In the genomic region with DNA sequence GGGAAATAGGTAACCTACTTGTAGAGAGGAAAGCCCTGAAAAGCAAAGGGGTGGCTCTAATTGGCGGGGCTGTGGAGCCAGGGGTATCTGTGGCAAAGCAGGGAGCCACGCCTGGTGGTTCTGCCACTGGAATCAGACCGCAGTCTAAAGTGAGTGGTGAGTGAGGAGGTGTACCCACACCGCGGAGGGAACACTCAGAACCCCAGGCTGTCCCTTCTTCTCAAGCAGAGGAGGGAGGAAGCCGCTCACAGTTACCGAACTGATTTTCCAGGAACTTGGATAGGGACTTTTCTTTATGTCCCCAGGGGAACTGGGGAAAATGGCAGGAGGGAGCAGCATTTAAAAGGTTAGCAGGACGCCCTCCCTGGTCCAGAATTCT, we compare ENCODE assay signal across 17 cellular contexts.
DNase-seq lines count a peak whose midpoint lies in the region; ATAC-seq, FAIRE-seq and TF ChIP-seq lines count a peak whose summit lies in the region.
"Had no signal": no experiment of that assay in that cellular context is flagged by ENCODE, and none has a peak within 500 bp of the region (broad histone marks: within the 10 kb centered on the region; RNA-seq: fewer than 3 reads in every experiment).

No MANE protein-coding gene starts in this region.

- no peaks in the 10 kb centered on the region; a peak in 2 of 22 replicates for H4K20me1 ChIP-seq in BLaER1 treated with 17β-estradiol and CSF1 and Interleukin-3, amounts not matched to agents 10 nM and 100 nM

- ATAC-seq in lower lobe of right lung (no peak), GM21576 (IDR thresholded peaks at IDR 0.05; ENCODE audit: unreplicated experiment) (no peak)
- ATAC-seq: GM23338 had no signal

- no peak overlapping the region for H3K4me3 Mint-ChIP-seq in brain
- H3K4me3 Mint-ChIP-seq: CD14-positive monocyte; CD4-positive, alpha-beta T cell; CD8-positive, alpha-beta memory T cell; GM23338; HFFc6 had no signal

- DNase-seq in lower lobe of right lung (peak; percentile 4), spleen (peak; percentile 40), GM19239 (ENCODE audit: insufficient read length, low spot score) (no peak), H54 (ENCODE audit: insufficient read length, low spot score) (no peak)
- DNase-seq: CD4-positive, alpha-beta T cell; CD8-positive, alpha-beta memory T cell; DMS53; DMS79 treated with DMSO at 0.1 percent for 48 hours; GF-D8; HFFc6 had no signal

- H3K27ac Mint-ChIP-seq in brain = peak overlapping the region in 3 of 5 experiments; percentile 21 to 85 (median 63)
- H3K27ac Mint-ChIP-seq: CD14-positive monocyte; CD4-positive, alpha-beta T cell; GM23338; HFFc6 had no signal

- peaks cover 13% of the 10 kb centered on the region for H3K4me1 Mint-ChIP-seq in brain
- H3K4me1 Mint-ChIP-seq: CD14-positive monocyte; CD8-positive, alpha-beta memory T cell; GM23338 had no signal

- H3K27me3 Mint-ChIP-seq in brain = no peaks in the 10 kb centered on the region

- peaks cover 37% of the 10 kb centered on the region for H3K36me3 Mint-ChIP-seq in brain
- H3K36me3 Mint-ChIP-seq: CD14-positive monocyte had no signal

- TF ChIP-seq CTCF in brain (conservative IDR thresholded peaks at IDR 0.05) (no peak), lower lobe of right lung (IDR thresholded peaks at IDR 0.05) (no peak), spleen (IDR thresholded peaks at IDR 0.05 in 8 of 11, conservative IDR thresholded peaks at IDR 0.05 in 3 of 11) (no peak)

- H3K27ac ChIP-seq in BLaER1 treated with 17β-estradiol and CSF1 and Interleukin-3, amounts not matched to agents 10 nM and 100 nM = no peak overlapping the region
- H3K27ac ChIP-seq in lower lobe of right lung (no peak overlapping the region), spleen (no peak overlapping the region)

- FAIRE-seq in GM19239 (lab: Jason Lieb, UNC) (no peak), H54 (lab: Jason Lieb, UNC) (no peak)
- FAIRE-seq: GM12891 had no signal

- H3K9me3 ChIP-seq in BLaER1 treated with 17β-estradiol and CSF1 and Interleukin-3, amounts not matched to agents 10 nM and 100 nM (replicated peaks in 1 of 11) = peaks cover 0 to 13% (median 9%) of the 10 kb centered on the region in 11 experiments; a peak in 10 of 22 replicates
- H3K9me3 ChIP-seq in lower lobe of right lung (peaks cover 5% of the 10 kb centered on the region), spleen (peaks cover 3 to 59% (median 18%) of the 10 kb centered on the region in 8 donors)
- H3K9me3 ChIP-seq: HAP-1 had no signal

- H3K9me3 Mint-ChIP-seq in brain = peaks cover 12 to 28% (median 17%) of the 10 kb centered on the region in 5 experiments

- H3K4me3 ChIP-seq in BLaER1 treated with 17β-estradiol and CSF1 and Interleukin-3, amounts not matched to agents 10 nM and 100 nM = no peak overlapping the region
- no peak overlapping the region for H3K4me3 ChIP-seq in lower lobe of right lung
- no peak overlapping the region for H3K4me3 ChIP-seq in spleen
- H3K4me3 ChIP-seq: GM23338, HAP-1 had no signal

- no peaks in the 10 kb centered on the region for H3K36me3 ChIP-seq in BLaER1 treated with 17β-estradiol and CSF1 and Interleukin-3, amounts not matched to agents 10 nM and 100 nM
- H3K36me3 ChIP-seq in lower lobe of right lung = no peaks in the 10 kb centered on the region
- H3K36me3 ChIP-seq in spleen = no peaks in the 10 kb centered on the region
- H3K36me3 ChIP-seq: HAP-1 had no signal

- intact Hi-C loops in lower lobe of right lung (cut with DNase I) (no loop called here), spleen (cut with DNase I; ENCODE audit: low total_unique reads) (no loop called here)

- H3K27me3 ChIP-seq in BLaER1 treated with 17β-estradiol and CSF1 and Interleukin-3, amounts not matched to agents 10 nM and 100 nM = no peaks in the 10 kb centered on the region
- H3K27me3 ChIP-seq in lower lobe of right lung (ENCODE audit: low read depth) (no peaks in the 10 kb centered on the region), spleen (replicated peaks in 1 of 7) (no peaks in the 10 kb centered on the region)

- 76 to 90% (median 85%) methylated on average over 8 of the region's 8 CpGs for WGBS in spleen, 5 donors

- peaks cover 0 to 19% (median 4%) of the 10 kb centered on the region in 10 experiments; a peak in 10 of 20 replicates for H3K4me1 ChIP-seq in BLaER1 treated with 17β-estradiol and CSF1 and Interleukin-3, amounts not matched to agents 10 nM and 100 nM
- no peaks in the 10 kb centered on the region for H3K4me1 ChIP-seq in lower lobe of right lung
- no peaks in the 10 kb centered on the region for H3K4me1 ChIP-seq in spleen
- H3K4me1 ChIP-seq: HAP-1 had no signal

- TF ChIP-seq POLR2A in spleen (IDR thresholded peaks at IDR 0.05) (no peak), H54 (IDR thresholded peaks at IDR 0.05; ENCODE audit: low read depth, low read length) (no peak)

- peak overlapping the region in 6 of 11 experiments; percentile 0 to 46 (median 38); a peak in 9 of 22 replicates for H3K4me2 ChIP-seq in BLaER1 treated with 17β-estradiol and CSF1 and Interleukin-3, amounts not matched to agents 10 nM and 100 nM
- H3K4me2 ChIP-seq: GM23338 had no signal

- H3K9ac ChIP-seq in BLaER1 treated with 17β-estradiol and CSF1 and Interleukin-3, amounts not matched to agents 10 nM and 100 nM = no peak overlapping the region

Comparison
In these comparisons a context has a peak if more than half of its experiments do, and no peak if none do; other contexts are left out.
1. DNase-seq: peak in lower lobe of right lung (single experiment) and spleen (single experiment); none in GM19239 (single experiment) and H54 (single experiment).